ENCODE assay signal across 25 cellular contexts in genomic region chr10:23457632-23458417, GRCh38.
"Had no signal": no experiment of that assay in that cellular context is flagged by ENCODE, and none has a peak within 500 bp of the region (broad histone marks: within the 10 kb centered on the region; RNA-seq: fewer than 3 reads in every experiment).

No MANE protein-coding gene starts in this region.

- DNase-seq: cortex of kidney; dorsolateral prefrontal cortex; effector CD8-positive, alpha-beta T cell; gastrocnemius medialis; heart right ventricle; kidney; left cardiac atrium; left ventricle myocardium inferior; mesendoderm; naive thymus-derived CD4-positive, alpha-beta T cell; nephron progenitor cell; psoas muscle; retina; right lobe of liver; spleen; stimulated activated CD4-positive, alpha-beta T cell treated with anti-CD3 and anti-CD28 coated beads, Interleukin-15, amount 100 ng/mL, for 24 hours; stimulated activated CD4-positive, alpha-beta T cell treated with anti-CD3 and anti-CD28 coated beads, Interleukin-1b, Interleukin-23, amount 100 ng/mL, for 48 hours; stimulated activated CD4-positive, alpha-beta T cell treated with anti-CD3 and anti-CD28 coated beads, Interleukin-4, amount 100 ng/mL, for 24 hours; stimulated activated naive CD4-positive, alpha-beta T cell; stomach; substantia nigra; transverse colon had no signal

- H3K9me3 ChIP-seq: gastrocnemius medialis, heart right ventricle, left ventricle myocardium inferior, neutrophil, psoas muscle, right lobe of liver, spleen, stomach, thoracic aorta, transverse colon had no signal

- H3K27me3 ChIP-seq: dorsolateral prefrontal cortex, gastrocnemius medialis, heart right ventricle, neutrophil, right lobe of liver, spleen, stomach, transverse colon had no signal

- H3K36me3 ChIP-seq: gastrocnemius medialis, heart right ventricle, left ventricle myocardium inferior, neutrophil, right lobe of liver, spleen, stomach, thoracic aorta, transverse colon had no signal

- H3K4me3 Mint-ChIP-seq: naive thymus-derived CD4-positive, alpha-beta T cell; nephron progenitor cell had no signal

- H3K4me3 ChIP-seq: dorsolateral prefrontal cortex, gastrocnemius medialis, heart right ventricle, left ventricle myocardium inferior, lung, psoas muscle, right lobe of liver, spleen, stomach, thoracic aorta, transverse colon had no signal

- H3K36me3 Mint-ChIP-seq: naive thymus-derived CD4-positive, alpha-beta T cell had no signal

- ATAC-seq: gastrocnemius medialis; left cardiac atrium; naive thymus-derived CD4-positive, alpha-beta T cell; psoas muscle; right lobe of liver had no signal

- H3K27ac Mint-ChIP-seq: naive thymus-derived CD4-positive, alpha-beta T cell; nephron progenitor cell had no signal

- H3K9me3 Mint-ChIP-seq: naive thymus-derived CD4-positive, alpha-beta T cell had no signal

- H3K4me1 ChIP-seq: right lobe of liver, stomach, transverse colon had no signal

- H3K27ac ChIP-seq: dorsolateral prefrontal cortex, left ventricle myocardium inferior, neutrophil, psoas muscle, right lobe of liver, spleen, stomach, thoracic aorta, transverse colon had no signal
